Comparison of ENCODE assay signal across 19 cellular contexts in the genomic region with DNA sequence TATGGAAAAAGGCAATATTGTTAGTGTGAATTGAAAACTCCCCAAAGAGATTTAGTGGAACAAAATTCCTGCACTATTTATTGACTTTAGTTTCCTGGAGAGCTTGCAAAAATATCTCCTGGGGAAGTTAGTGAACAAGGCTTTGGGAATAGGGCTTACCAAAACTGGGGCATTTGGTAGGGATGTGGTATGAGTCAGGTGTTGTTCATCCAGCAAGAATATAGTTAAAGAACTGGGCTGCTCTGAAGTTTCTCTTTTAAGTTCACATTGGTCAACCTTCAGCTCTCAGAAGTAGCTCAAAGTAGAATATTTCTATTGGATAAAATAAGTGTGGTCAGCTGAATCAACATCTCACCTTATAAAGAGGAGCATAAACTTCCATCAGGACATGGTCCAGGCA.
"Had no signal": no experiment of that assay in that cellular context is flagged by ENCODE, and none has a peak within 500 bp of the region (broad histone marks: within the 10 kb centered on the region; RNA-seq: fewer than 3 reads in every experiment).

No MANE protein-coding gene starts in this region.

- DNase-seq: activated CD4-positive, alpha-beta memory T cell treated with anti-CD3 and anti-CD28 coated beads for 36 hours; activated CD8-positive, alpha-beta memory T cell treated with anti-CD3 and anti-CD28 coated beads, Interleukin-2, amount 50 U/mL, for 4 hours; activated gamma-delta T cell treated with Interleukin-2 at 50 U/mL for 16 hours; activated naive CD8-positive, alpha-beta T cell treated with anti-CD3 and anti-CD28 coated beads, Interleukin-2, amount 10 ng/mL, durations not matched to agents 7 days and 5 days; activated T-cell treated with anti-CD3 and anti-CD28 coated beads, Interleukin-2, amount 50 U/mL, for 72 hours; body of pancreas; effector memory CD8-positive, alpha-beta T cell; head of caudate nucleus; kidney; left ventricle myocardium superior; mesendoderm; nephron progenitor cell; ovary; retina; stimulated activated CD4-positive, alpha-beta T cell treated with anti-CD3 and anti-CD28 coated beads, Interleukin-15, amount 100 ng/mL, for 24 hours; stimulated activated CD4-positive, alpha-beta T cell treated with anti-CD3 and anti-CD28 coated beads, Interleukin-4, amount 100 ng/mL, for 24 hours; stimulated activated naive CD8-positive, alpha-beta T cell treated with anti-CD3 and anti-CD28 coated beads, Interleukin-15, amount 100 ng/mL, for 72 hours; SW 1271 had no signal

- H3K9me3 ChIP-seq: body of pancreas, ovary, thoracic aorta had no signal

- H3K36me3 ChIP-seq: ovary, thoracic aorta had no signal

- H3K4me3 ChIP-seq: body of pancreas, ovary, thoracic aorta had no signal

- H3K4me1 ChIP-seq: body of pancreas had no signal

- H3K27me3 ChIP-seq: body of pancreas, ovary had no signal

- H3K27ac ChIP-seq: body of pancreas, ovary, thoracic aorta had no signal
